ENCODE assay signal across 17 cellular contexts in the genomic region with DNA sequence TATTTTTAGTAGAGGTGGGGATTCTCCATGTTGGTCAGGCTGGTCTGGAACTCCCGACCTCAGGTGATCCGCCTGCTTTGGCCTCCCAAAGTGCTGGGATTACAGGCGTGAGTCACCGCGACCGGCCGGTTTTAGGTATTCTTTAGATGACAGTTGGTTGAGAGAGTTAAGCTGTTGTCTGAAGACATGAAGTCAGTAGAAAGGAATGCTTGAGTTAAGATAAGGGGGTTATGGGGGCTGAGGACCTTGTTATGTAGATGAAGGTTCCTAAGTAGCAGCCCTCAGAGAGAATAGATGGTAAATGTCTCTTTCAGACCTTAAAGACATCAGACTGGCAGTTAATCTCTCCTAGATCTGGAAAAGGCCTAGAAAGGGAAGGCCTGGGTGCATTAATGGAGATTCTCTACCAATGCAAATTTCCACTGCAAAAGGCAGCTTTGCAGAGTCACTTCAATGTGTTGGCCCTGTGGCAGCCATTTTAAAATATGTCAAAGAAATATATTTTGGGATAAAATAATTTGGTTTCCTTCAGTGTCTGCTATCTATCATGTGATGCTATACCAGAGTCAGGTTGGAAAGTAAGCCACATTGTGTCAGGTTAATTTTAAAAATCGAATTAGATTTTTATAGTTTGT. TPM values are rescaled to one million over a fixed set of nuclear protein-coding genes. Genes with fewer than 3 reads are reported as not detected.
DNase-seq lines count a peak whose midpoint lies in the region; ATAC-seq and TF ChIP-seq lines count a peak whose summit lies in the region.
"Had no signal": no experiment of that assay in that cellular context is flagged by ENCODE, and none has a peak within 500 bp of the region (broad histone marks: within the 10 kb centered on the region; RNA-seq: fewer than 3 reads in every experiment).

No MANE protein-coding gene starts in this region.

- BruUV-seq in OCI-LY7 (replicated peaks; lab: Mats Ljungman, UMichigan), result no TSS peak

- TF ChIP-seq CTCF in RWPE1 (conservative IDR thresholded peaks at IDR 0.05; ENCODE audit: low read depth), result no peak
- TF ChIP-seq CTCF in fibroblast of lung (conservative IDR thresholded peaks at IDR 0.05 in 1 of 2, IDR thresholded peaks at IDR 0.05 in 1 of 2; ENCODE audit: low read depth in 1 of 2, low read length in 2 of 2), result no peak
- no peak for TF ChIP-seq CTCF in mesothelial cell of epicardium (IDR thresholded peaks at IDR 0.05; ENCODE audit: unreplicated experiment)
- TF ChIP-seq CTCF in OCI-LY7 (conservative IDR thresholded peaks at IDR 0.05; ENCODE audit: low read length), result no peak

- H3K9me3 Mint-ChIP-seq in mesothelial cell of epicardium, result peaks cover 20% of the 10 kb centered on the region
- H3K9me3 Mint-ChIP-seq in natural killer cell treated with Interleukin-12 subunit alpha and Interleukin-12 subunit beta and Interleukin-15 and Interleukin-18, amount 100 ng/mL, for 72 hours, result no peaks in the 10 kb centered on the region
- H3K9me3 Mint-ChIP-seq: stimulated activated memory B cell treated with anti-CD40 and anti-IgM and Interleukin-4, amounts not matched to agents 10 μg/mL and 1 μg/mL and 100 μg/mL, for 72 hours had no signal

- H3K4me3 ChIP-seq in fibroblast of lung (replicated peaks in 1 of 4; ENCODE audit: control extremely low read depth in 1 of 4, insufficient read depth in 1 of 4, low read depth in 3 of 4, low read length in 4 of 4) (no peak overlapping the region), OCI-LY7 (ENCODE audit: low read depth, low read length, poor library complexity, severe bottlenecking) (no peak overlapping the region)
- H3K4me3 ChIP-seq: ascending aorta had no signal

- H3K4me3 Mint-ChIP-seq in mesothelial cell of epicardium, result no peak overlapping the region
- H3K4me3 Mint-ChIP-seq in natural killer cell treated with Interleukin-12 subunit alpha and Interleukin-12 subunit beta and Interleukin-15 and Interleukin-18, amount 100 ng/mL, for 72 hours, result no peak overlapping the region
- H3K4me3 Mint-ChIP-seq: nephron progenitor cell; stimulated activated memory B cell treated with anti-CD40 and anti-IgM and Interleukin-4, amounts not matched to agents 10 μg/mL and 1 μg/mL and 100 μg/mL, for 72 hours had no signal

- H3K9ac ChIP-seq in fibroblast of lung (ENCODE audit: insufficient read depth, low read length), result no peak overlapping the region

- H3K36me3 Mint-ChIP-seq in mesothelial cell of epicardium, result peaks cover 7% of the 10 kb centered on the region
- no peaks in the 10 kb centered on the region for H3K36me3 Mint-ChIP-seq in natural killer cell treated with Interleukin-12 subunit alpha and Interleukin-12 subunit beta and Interleukin-15 and Interleukin-18, amount 100 ng/mL, for 72 hours

- CTCF ChIA-PET in RWPE1 (lab: Yijun Ruan, JAX), result no interaction called here
- CTCF ChIA-PET in OCI-LY7 (lab: Charles Lee; ENCODE audit: unreplicated experiment), result no interaction called here

- H3K4me1 ChIP-seq in fibroblast of lung (ENCODE audit: control insufficient read depth, extremely low read depth, insufficient read depth, low read length) (peaks cover 2% of the 10 kb centered on the region), OCI-LY7 (ENCODE audit: insufficient read depth, low read length, poor library complexity, severe bottlenecking) (peaks cover 8% of the 10 kb centered on the region)

- no peaks in the 10 kb centered on the region for H3K27me3 ChIP-seq in fibroblast of lung (ENCODE audit: control insufficient read depth, insufficient read depth, low read length)
- H3K27me3 ChIP-seq: ascending aorta had no signal

- H2AFZ ChIP-seq in fibroblast of lung (ENCODE audit: low read length) (no peak overlapping the region), OCI-LY7 (ENCODE audit: low read length) (no peak overlapping the region)

- peak overlapping the region; percentile 28; the same call in 1 of the 2 replicates for H3K27ac ChIP-seq in RWPE1
- no peak overlapping the region for H3K27ac ChIP-seq in fibroblast of lung (ENCODE audit: insufficient read depth, low read length)
- no peak overlapping the region for H3K27ac ChIP-seq in OCI-LY7 (ENCODE audit: low read depth, low read length, poor library complexity, severe bottlenecking)
- H3K27ac ChIP-seq: ascending aorta had no signal

- POLR2A ChIA-PET in RWPE1 (lab: Yijun Ruan, JAX; ENCODE audit: low non-redundant PET), result no interaction called here
- POLR2A ChIA-PET in OCI-LY7 (lab: Charles Lee), result no interaction called here

- H3K9me2 ChIP-seq in OCI-LY7 (ENCODE audit: insufficient read depth, low read length), result no peaks in the 10 kb centered on the region

- peaks cover 19% of the 10 kb centered on the region for H3K79me2 ChIP-seq in fibroblast of lung (ENCODE audit: control insufficient read depth, insufficient read depth, low read length)
- peaks cover 14% of the 10 kb centered on the region; the same call in 1 of the 2 replicates for H3K79me2 ChIP-seq in OCI-LY7 (ENCODE audit: insufficient read depth, low read depth, low read length)

- H3K9me3 ChIP-seq in fibroblast of lung (ENCODE audit: control insufficient read depth, insufficient read depth, low read depth, low read length) (no peaks in the 10 kb centered on the region), OCI-LY7 (ENCODE audit: low read length) (no peaks in the 10 kb centered on the region)
- H3K9me3 ChIP-seq: ascending aorta had no signal

- H3K27me3 Mint-ChIP-seq in mesothelial cell of epicardium (ENCODE audit: low read depth), result no peaks in the 10 kb centered on the region
- H3K27me3 Mint-ChIP-seq in natural killer cell treated with Interleukin-12 subunit alpha and Interleukin-12 subunit beta and Interleukin-15 and Interleukin-18, amount 100 ng/mL, for 72 hours, result peaks cover 0 to 2% of the 10 kb centered on the region in 2 donors

- no peaks in the 10 kb centered on the region for H3K36me3 ChIP-seq in fibroblast of lung (ENCODE audit: control insufficient read depth, insufficient read depth, low read length)
- peaks cover 16% of the 10 kb centered on the region for H3K36me3 ChIP-seq in OCI-LY7 (ENCODE audit: insufficient read depth, low read length)
- H3K36me3 ChIP-seq: ascending aorta had no signal

- peak overlapping the region; percentile 52 for H3K27ac Mint-ChIP-seq in mesothelial cell of epicardium
- H3K27ac Mint-ChIP-seq in natural killer cell treated with Interleukin-12 subunit alpha and Interleukin-12 subunit beta and Interleukin-15 and Interleukin-18, amount 100 ng/mL, for 72 hours, result no peak overlapping the region
- H3K27ac Mint-ChIP-seq: nephron progenitor cell; stimulated activated memory B cell treated with anti-CD40 and anti-IgM and Interleukin-4, amounts not matched to agents 10 μg/mL and 1 μg/mL and 100 μg/mL, for 72 hours had no signal

- no peak for ATAC-seq in natural killer cell treated with Interleukin-12 subunit alpha and Interleukin-12 subunit beta and Interleukin-15 and Interleukin-18, amount 100 ng/mL, for 72 hours
- ATAC-seq in esophagus mucosa (no peak), HG02970 (IDR thresholded peaks at IDR 0.05; ENCODE audit: low FRiP score, unreplicated experiment) (no peak)
- ATAC-seq: left ventricle myocardium superior; stimulated activated memory B cell treated with anti-CD40 and anti-IgM and Interleukin-4, amounts not matched to agents 10 μg/mL and 1 μg/mL and 100 μg/mL, for 72 hours had no signal

- H3K4me2 ChIP-seq in fibroblast of lung (ENCODE audit: extremely low read depth, insufficient read depth, low read length), result no peak overlapping the region
- no peak overlapping the region for H3K4me2 ChIP-seq in OCI-LY7 (ENCODE audit: low read length)

- H3K4me1 Mint-ChIP-seq in mesothelial cell of epicardium, result peaks cover 7% of the 10 kb centered on the region
- H3K4me1 Mint-ChIP-seq in natural killer cell treated with Interleukin-12 subunit alpha and Interleukin-12 subunit beta and Interleukin-15 and Interleukin-18, amount 100 ng/mL, for 72 hours (ENCODE audit: low read depth in 2 of 2), result peaks cover 0 to 1% of the 10 kb centered on the region in 2 donors

- peak; percentile 10 for DNase-seq in H4 (ENCODE audit: low spot score)
- no peak for DNase-seq in RWPE1 (ENCODE audit: low spot score)
- DNase-seq in fibroblast of lung (ENCODE audit: low read depth in 2 of 2), result peak; percentile 45 to 87
- DNase-seq in mesothelial cell of epicardium (ENCODE audit: low spot score in 2 of 2, unreplicated experiment in 2 of 2), result no peak
- DNase-seq in natural killer cell treated with Interleukin-12 subunit alpha and Interleukin-12 subunit beta and Interleukin-15 and Interleukin-18, amount 100 ng/mL, for 72 hours (ENCODE audit: low spot score), result no peak
- DNase-seq in OCI-LY7 (ENCODE audit: low spot score), result no peak
- DNase-seq: C1 segment of cervical spinal cord; effector memory CD4-positive, alpha-beta T cell; left ventricle myocardium superior; NCI-H2227 treated with DMSO at 0.1 percent for 48 hours; nephron progenitor cell; stimulated activated CD4-positive, alpha-beta T cell treated with anti-CD3 and anti-CD28 coated beads, Interleukin-4, amount 100 ng/mL, for 4 hours; T-helper 2 cell had no signal

- H4K20me1 ChIP-seq in fibroblast of lung (ENCODE audit: control insufficient read depth, extremely low read depth, insufficient read depth, low read length) (no peaks in the 10 kb centered on the region), OCI-LY7 (ENCODE audit: insufficient read depth, low read length) (no peaks in the 10 kb centered on the region; the same call in 1 of the 2 replicates)

- intact Hi-C loops in OCI-LY7 (cut with micrococcal nuclease; ENCODE audit: unreplicated experiment), result no loop called here

RNA-seq across cellular contexts. Expression of a gene that starts 6.4 kb away (rescaled TPM):
- total RNA-seq in H4 (2014; rRNA removed; shearing (Covaris generic)), result 2.1 and 3.5 TPM in 2 replicates
- total RNA-seq in fibroblast of lung (6.9 and 8.3 TPM in 2 replicates), mesothelial cell of epicardium (4.5 to 6.4 TPM (median 5.7 TPM) in 3 replicates), esophagus mucosa (3.6 TPM), OCI-LY7 (2022) (3.6 and 5.5 TPM in 2 replicates)
- polyA plus RNA-seq in fibroblast of lung, result 1.8 and 3.2 TPM in 2 replicates
- polyA plus RNA-seq in fibroblast of lung (2012), result 1.1 and 1.7 TPM in 2 replicates
- polyA minus RNA-seq in fibroblast of lung (ENCODE audit: low replicate concordance), result 9.6 and 13.8 TPM in 2 replicates
- total RNA-seq in natural killer cell treated with Interleukin-12 subunit alpha and Interleukin-12 subunit beta and Interleukin-15 and Interleukin-18, amount 100 ng/mL, for 72 hours, result 1 to 10 TPM; 2.2 to 4.4 TPM
- 5.4 and 9.8 TPM in 2 replicates for total RNA-seq in OCI-LY7 (2014; rRNA removed; shearing (Covaris generic))

RNA-seq across cellular contexts. Expression of a gene that starts 22.0 kb away (rescaled TPM):
- 0.80 and 2.2 TPM in 2 replicates for total RNA-seq in H4 (2014; rRNA removed; shearing (Covaris generic))
- total RNA-seq in fibroblast of lung (8.5 and 11.2 TPM in 2 replicates), mesothelial cell of epicardium (0.40 to 0.54 TPM (median 0.53 TPM) in 3 replicates), esophagus mucosa (0.96 TPM), OCI-LY7 (2022) (2.0 and 2.8 TPM in 2 replicates)
- polyA plus RNA-seq in fibroblast of lung, result 2.8 and 3.7 TPM in 2 replicates
- 6.3 and 6.7 TPM in 2 replicates for polyA plus RNA-seq in fibroblast of lung (2012)
- polyA minus RNA-seq in fibroblast of lung (ENCODE audit: low replicate concordance), result 0.63 and 1.7 TPM in 2 replicates
- 1 to 10 TPM; 2.0 to 2.9 TPM for total RNA-seq in natural killer cell treated with Interleukin-12 subunit alpha and Interleukin-12 subunit beta and Interleukin-15 and Interleukin-18, amount 100 ng/mL, for 72 hours
- total RNA-seq in OCI-LY7 (2014; rRNA removed; shearing (Covaris generic)), result 5.3 and 7.5 TPM in 2 replicates

Comparison
In these comparisons a context has a peak if more than half of its experiments do, and no peak if none do; other contexts are left out.
1. DNase-seq: peak in H4 (single experiment) and fibroblast of lung (2 of 2); none in RWPE1 (single experiment), mesothelial cell of epicardium (0 of 2), natural killer cell treated with Interleukin-12 subunit alpha and Interleukin-12 subunit beta and Interleukin-15 and Interleukin-18, amount 100 ng/mL, for 72 hours (single experiment) and OCI-LY7 (single experiment).